9 cellular contexts compared by ENCODE assay signal in the genomic region with DNA sequence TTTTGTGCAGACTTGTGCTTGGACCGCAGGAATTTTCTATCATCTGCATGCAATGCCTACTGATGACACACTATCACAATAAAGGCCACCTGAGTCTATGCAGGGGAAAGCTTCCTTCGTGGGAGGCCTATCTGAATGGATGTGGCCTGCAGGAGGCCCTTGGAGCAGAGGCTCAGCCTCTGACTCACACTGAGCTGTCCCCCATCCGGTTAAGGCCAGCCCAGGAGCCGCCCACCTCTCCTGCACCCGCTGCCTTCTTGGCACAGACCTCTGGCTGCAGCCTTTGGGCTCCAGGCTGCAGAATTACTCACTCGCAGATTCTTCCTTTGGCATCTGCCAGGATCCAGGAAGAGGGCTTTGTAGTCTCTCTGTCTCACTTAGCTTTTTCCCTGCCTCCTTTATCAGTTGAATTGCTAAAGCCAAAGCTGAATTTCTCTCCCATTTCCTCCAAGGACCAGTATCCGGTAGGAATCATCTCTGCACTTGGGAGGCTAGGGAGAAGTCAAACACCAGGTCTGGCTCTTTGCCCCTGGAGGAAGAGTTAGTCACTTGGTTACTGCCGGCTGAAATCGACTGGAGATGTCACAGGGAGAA.
DNase-seq lines count a peak whose midpoint lies in the region; ATAC-seq, FAIRE-seq and TF ChIP-seq lines count a peak whose summit lies in the region.
"Had no signal": no experiment of that assay in that cellular context is flagged by ENCODE, and none has a peak within 500 bp of the region (broad histone marks: within the 10 kb centered on the region; RNA-seq: fewer than 3 reads in every experiment).

No MANE protein-coding gene starts in this region.

- peak overlapping the region; percentile 92 for H3K27ac ChIP-seq in PC-9
- peak overlapping the region; percentile 81 for H3K27ac ChIP-seq in fibroblast of lung (ENCODE audit: insufficient read depth, low read length)
- H3K27ac ChIP-seq in pancreas, result peak overlapping the region in 1 of 4 donors; percentile 0

- H3K36me3 ChIP-seq in PC-9 (ENCODE audit: low read depth), result no peaks in the 10 kb centered on the region
- no peaks in the 10 kb centered on the region for H3K36me3 ChIP-seq in fibroblast of lung (ENCODE audit: control insufficient read depth, insufficient read depth, low read length)
- no peaks in the 10 kb centered on the region for H3K36me3 ChIP-seq in pancreas

- CTCF ChIA-PET in PC-9 (lab: Charles Lee), result interaction anchor here (0.5 to 0.9 kb wide), 2 partner anchors 26 to 79 kb away, joined by 4 read pairs; no protein-coding TSS in a partner anchor

- intact Hi-C loops in PC-9 (cut with micrococcal nuclease; ENCODE audit: unreplicated experiment) (loop anchor here (1.0 kb wide), 4 partner anchors 32 to 64 kb away; no protein-coding TSS in a partner anchor), pancreas (cut with DNase I) (no loop called here)

- no peak overlapping the region for H3K9ac ChIP-seq in fibroblast of lung (ENCODE audit: insufficient read depth, low read length)

- TSS peak; percentile 99 for BruUV-seq in PC-9 (replicated peaks; lab: Mats Ljungman, UMichigan)

- H3K4me2 ChIP-seq in PC-9 (peak overlapping the region; percentile 69), fibroblast of lung (ENCODE audit: extremely low read depth, insufficient read depth, low read length) (peak overlapping the region; percentile 83)

- H3K27me3 ChIP-seq in PC-9 (ENCODE audit: insufficient read depth, low read depth) (no peaks in the 10 kb centered on the region), fibroblast of lung (ENCODE audit: control insufficient read depth, insufficient read depth, low read length) (no peaks in the 10 kb centered on the region), pancreas (no peaks in the 10 kb centered on the region)

- peaks cover 52% of the 10 kb centered on the region for H3F3A ChIP-seq in PC-9 (ENCODE audit: insufficient read depth, low read depth)

- H3K9me2 ChIP-seq in PC-9 (ENCODE audit: insufficient read depth), result no peaks in the 10 kb centered on the region

- no peaks in the 10 kb centered on the region for H3K9me3 ChIP-seq in PC-9 (ENCODE audit: insufficient read depth, low read depth)
- no peaks in the 10 kb centered on the region for H3K9me3 ChIP-seq in fibroblast of lung (ENCODE audit: control insufficient read depth, insufficient read depth, low read depth, low read length)
- H3K9me3 ChIP-seq in pancreas, result no peaks in the 10 kb centered on the region

- H3K4me1 ChIP-seq in PC-9 (replicated peaks; ENCODE audit: insufficient read depth) (peaks cover 59% of the 10 kb centered on the region), fibroblast of lung (ENCODE audit: control insufficient read depth, extremely low read depth, insufficient read depth, low read length) (peaks cover 13% of the 10 kb centered on the region), pancreas (no peaks in the 10 kb centered on the region)

- WGBS in pancreas, 2 donors, result 60 to 63% methylated on average over 9 of the region's 9 CpGs

- no peak for FAIRE-seq in pancreas (lab: Jason Lieb, UNC)
- FAIRE-seq: endometrium had no signal

- POLR2A ChIA-PET in PC-9 (lab: Charles Lee; ENCODE audit: unreplicated experiment), result interaction anchor here (0.6 to 1.7 kb wide), 9 partner anchors 17 to 908 kb away, joined by 3 to 8 read pairs (median 5); partner anchors contain the start of gene JUN

- H3K4me3 ChIP-seq in PC-9 (peak overlapping the region; percentile 27), fibroblast of lung (replicated peaks in 1 of 4; ENCODE audit: control extremely low read depth in 1 of 4, insufficient read depth in 1 of 4, low read depth in 3 of 4, low read length in 4 of 4) (no peak overlapping the region), pancreas (no peak overlapping the region)

- H3K79me2 ChIP-seq in PC-9 (ENCODE audit: low read depth) (no peaks in the 10 kb centered on the region), fibroblast of lung (ENCODE audit: control insufficient read depth, insufficient read depth, low read length) (no peaks in the 10 kb centered on the region)

- H2AFZ ChIP-seq in PC-9 (peak overlapping the region; percentile 18; the same call in 1 of the 2 replicates), fibroblast of lung (ENCODE audit: low read length) (no peak overlapping the region)

- peak; percentile 99 for DNase-seq in EL
- peak; percentile 95 to 98 for DNase-seq in PC-9
- peak; percentile 94 to 100 for DNase-seq in fibroblast of lung (ENCODE audit: low read depth in 2 of 2)
- peak in 5 of 6 donors; percentile 23 to 45 (median 43) for DNase-seq in pancreas
- no peak for DNase-seq in T-helper 1 cell
- no peak for DNase-seq in putamen (ENCODE audit: low spot score)

- ATAC-seq in pancreas, result peak; percentile 48 to 92 (median 82)
- ATAC-seq in GM18861 (IDR thresholded peaks at IDR 0.05; ENCODE audit: unreplicated experiment), result no peak
- ATAC-seq in GM18519 (IDR thresholded peaks at IDR 0.05; ENCODE audit: low FRiP score, unreplicated experiment), result no peak

- H4K20me1 ChIP-seq in PC-9 (ENCODE audit: insufficient read depth) (no peaks in the 10 kb centered on the region), fibroblast of lung (ENCODE audit: control insufficient read depth, extremely low read depth, insufficient read depth, low read length) (no peaks in the 10 kb centered on the region)

- TF ChIP-seq CTCF in PC-9 (conservative IDR thresholded peaks at IDR 0.05) (no peak; the same call in 1 of the 2 replicates), fibroblast of lung (conservative IDR thresholded peaks at IDR 0.05 in 1 of 2, IDR thresholded peaks at IDR 0.05 in 1 of 2; ENCODE audit: low read depth in 1 of 2, low read length in 2 of 2) (peak in 1 of 2 donors; percentile 18), pancreas (IDR thresholded peaks at IDR 0.05) (no peak)

Comparison
In these comparisons a context has a peak if more than half of its experiments do, and no peak if none do; other contexts are left out.
1. DNase-seq: peak in EL (single experiment), PC-9 (2 of 2), fibroblast of lung (2 of 2) and pancreas (5 of 6); none in T-helper 1 cell (0 of 5) and putamen (single experiment).
2. ATAC-seq: peak in pancreas (4 of 4); none in GM18861 (single experiment) and GM18519 (single experiment).